In genomic region chr1:1349256-1350012, GRCh38 we compare ENCODE assay signal across 7 cellular contexts. TPM values are rescaled to one million over a fixed set of nuclear protein-coding genes. Genes with fewer than 3 reads are reported as not detected.
DNase-seq lines count a peak whose midpoint lies in the region; ATAC-seq and TF ChIP-seq lines count a peak whose summit lies in the region.

Gene DVL1, minus strand, starts transcription at chr1:1349418. Its CDS starts 353 bp downstream, at chr1:1349065.

- intact Hi-C loops in activated CD8-positive, alpha-beta T cell treated with anti-CD3 and anti-CD28 coated beads for 36 hours (cut with micrococcal nuclease) = no loop called here

- peak; percentile 68 for TF ChIP-seq CTCF in GM12875 (IDR thresholded peaks at IDR 0.05; ENCODE audit: borderline replicate concordance, insufficient read depth, low read depth, low read length)
- TF ChIP-seq CTCF in HFF-Myc (IDR thresholded peaks at IDR 0.05; ENCODE audit: low read depth, low read length, missing control alignments) = peak; percentile 29
- peak; percentile 27 for TF ChIP-seq CTCF in activated CD8-positive, alpha-beta T cell treated with anti-CD3 and anti-CD28 coated beads for 36 hours (IDR thresholded peaks at IDR 0.05)

- ATAC-seq in activated CD8-positive, alpha-beta T cell treated with anti-CD3 and anti-CD28 coated beads for 36 hours = peak; percentile 80

- no peaks in the 10 kb centered on the region for H3K36me3 Mint-ChIP-seq in activated CD8-positive, alpha-beta T cell treated with anti-CD3 and anti-CD28 coated beads for 36 hours (ENCODE audit: low read depth)

- peak within 1 kb of the TSS; percentile 25 for H3K27ac Mint-ChIP-seq in activated CD8-positive, alpha-beta T cell treated with anti-CD3 and anti-CD28 coated beads for 36 hours

- POLR2A ChIA-PET in activated CD8-positive, alpha-beta T cell treated with anti-CD3 and anti-CD28 coated beads for 36 hours (lab: Charles Lee) = interaction anchor here (1.5 kb wide), 1 partner anchor 23 kb away, joined by 5 read pairs; no protein-coding TSS in a partner anchor

- peaks cover 12% of the 10 kb centered on the region for H3K27me3 Mint-ChIP-seq in activated CD8-positive, alpha-beta T cell treated with anti-CD3 and anti-CD28 coated beads for 36 hours

- peak within 1 kb of the TSS; percentile 78 for H3K4me3 Mint-ChIP-seq in activated CD8-positive, alpha-beta T cell treated with anti-CD3 and anti-CD28 coated beads for 36 hours

- no peaks in the 10 kb centered on the region for H3K9me3 Mint-ChIP-seq in activated CD8-positive, alpha-beta T cell treated with anti-CD3 and anti-CD28 coated beads for 36 hours

- CTCF ChIA-PET in activated CD8-positive, alpha-beta T cell treated with anti-CD3 and anti-CD28 coated beads for 36 hours (lab: Charles Lee) = interaction anchor here (0.9 kb wide), 1 partner anchor 58 kb away, joined by 3 read pairs; no protein-coding TSS in a partner anchor

- H3K4me3 ChIP-seq in GM12875 (ENCODE audit: low read depth, low read length) (peak within 1 kb of the TSS; percentile 80), HFF-Myc (replicated peaks; ENCODE audit: low read depth, low read length) (peak within 1 kb of the TSS; percentile 83)

- H3K4me1 Mint-ChIP-seq in activated CD8-positive, alpha-beta T cell treated with anti-CD3 and anti-CD28 coated beads for 36 hours (ENCODE audit: low read depth) = peaks cover 34% of the 10 kb centered on the region

- DNase-seq in HFF-Myc (ENCODE audit: extremely low read depth, low read depth) (no peak), NCI-H2171 treated with DMSO at 0.1 percent for 48 hours (lab: John Stamatoyannopoulos, UW) (peak; percentile 60), lung microvascular endothelial cell (ENCODE audit: low read depth in 2 of 2) (peak; percentile 58 to 76)
- peak; percentile 75 for DNase-seq in activated CD8-positive, alpha-beta T cell treated with anti-CD3 and anti-CD28 coated beads for 36 hours
- DNase-seq in effector CD8-positive, alpha-beta T cell (lab: John Stamatoyannopoulos, UW) = peak; percentile 65
- DNase-seq in stimulated activated CD8-positive, alpha-beta memory T cell treated with anti-CD3 and anti-CD28 coated beads, Interleukin-12 subunit alpha, Interleukin-12 subunit beta, amount 100 ng/mL, for 24 hours (ENCODE audit: extremely low read depth) = peak; percentile 31

RNA-seq across cellular contexts. Expression of gene DVL1, which starts in this region (rescaled TPM):
- total RNA-seq in activated CD8-positive, alpha-beta T cell treated with anti-CD3 and anti-CD28 coated beads for 36 hours = 10 to 100 TPM; 37.2 to 39.2 TPM
- 19.4 and 39.7 TPM in 2 replicates for total RNA-seq in lung microvascular endothelial cell
